ENCODE assay signal across 8 cellular contexts in genomic region chr3:77039606-77040553, GRCh38. TPM values are rescaled to one million over a fixed set of nuclear protein-coding genes. Genes with fewer than 3 reads are reported as not detected.
DNase-seq lines count a peak whose midpoint lies in the region; ATAC-seq, FAIRE-seq and TF ChIP-seq lines count a peak whose summit lies in the region.

A gene with protein sequence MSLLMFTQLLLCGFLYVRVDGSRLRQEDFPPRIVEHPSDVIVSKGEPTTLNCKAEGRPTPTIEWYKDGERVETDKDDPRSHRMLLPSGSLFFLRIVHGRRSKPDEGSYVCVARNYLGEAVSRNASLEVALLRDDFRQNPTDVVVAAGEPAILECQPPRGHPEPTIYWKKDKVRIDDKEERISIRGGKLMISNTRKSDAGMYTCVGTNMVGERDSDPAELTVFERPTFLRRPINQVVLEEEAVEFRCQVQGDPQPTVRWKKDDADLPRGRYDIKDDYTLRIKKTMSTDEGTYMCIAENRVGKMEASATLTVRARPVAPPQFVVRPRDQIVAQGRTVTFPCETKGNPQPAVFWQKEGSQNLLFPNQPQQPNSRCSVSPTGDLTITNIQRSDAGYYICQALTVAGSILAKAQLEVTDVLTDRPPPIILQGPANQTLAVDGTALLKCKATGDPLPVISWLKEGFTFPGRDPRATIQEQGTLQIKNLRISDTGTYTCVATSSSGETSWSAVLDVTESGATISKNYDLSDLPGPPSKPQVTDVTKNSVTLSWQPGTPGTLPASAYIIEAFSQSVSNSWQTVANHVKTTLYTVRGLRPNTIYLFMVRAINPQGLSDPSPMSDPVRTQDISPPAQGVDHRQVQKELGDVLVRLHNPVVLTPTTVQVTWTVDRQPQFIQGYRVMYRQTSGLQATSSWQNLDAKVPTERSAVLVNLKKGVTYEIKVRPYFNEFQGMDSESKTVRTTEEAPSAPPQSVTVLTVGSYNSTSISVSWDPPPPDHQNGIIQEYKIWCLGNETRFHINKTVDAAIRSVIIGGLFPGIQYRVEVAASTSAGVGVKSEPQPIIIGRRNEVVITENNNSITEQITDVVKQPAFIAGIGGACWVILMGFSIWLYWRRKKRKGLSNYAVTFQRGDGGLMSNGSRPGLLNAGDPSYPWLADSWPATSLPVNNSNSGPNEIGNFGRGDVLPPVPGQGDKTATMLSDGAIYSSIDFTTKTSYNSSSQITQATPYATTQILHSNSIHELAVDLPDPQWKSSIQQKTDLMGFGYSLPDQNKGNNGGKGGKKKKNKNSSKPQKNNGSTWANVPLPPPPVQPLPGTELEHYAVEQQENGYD (N-terminal part only) (plus strand): TSS chr3:77040099. CDS start chr3:77040786, 687 bp downstream.

- peak in 8 of 14 donors; percentile 10 to 78 (median 34) for DNase-seq in C1 segment of cervical spinal cord (lab: John Stamatoyannopoulos, UW)
- peak; percentile 56 for DNase-seq in NCI-H146 treated with DMSO at 0.1 percent for 48 hours (lab: John Stamatoyannopoulos, UW; ENCODE audit: unreplicated experiment)
- peak; percentile 26 for DNase-seq in bronchial epithelial cell (ENCODE audit: low read depth)
- DNase-seq in left colon, result peak in 1 of 2 donors; percentile 29
- DNase-seq in activated naive CD4-positive, alpha-beta T cell (lab: John Stamatoyannopoulos, UW), result no peak
- no peak for DNase-seq in T-helper 9 cell

- H3K9me3 ChIP-seq in thymus (ENCODE audit: control insufficient read depth), result no peaks in the 10 kb centered on the region

- H3K27me3 ChIP-seq in bronchial epithelial cell (ENCODE audit: control insufficient read depth, insufficient read depth, low read length) (peaks cover 10% of the 10 kb centered on the region), thymus (ENCODE audit: control insufficient read depth, insufficient read depth) (peaks cover 20% of the 10 kb centered on the region)

- no peak for FAIRE-seq in bronchial epithelial cell (lab: Jason Lieb, UNC)

- H3K4me3 ChIP-seq in bronchial epithelial cell (ENCODE audit: low read depth, low read length), result peak within 1 kb of the TSS; percentile 41
- H3K4me3 ChIP-seq in thymus (ENCODE audit: low read length), result peak within 1 kb of the TSS; percentile 24

- H3K4me1 ChIP-seq in thymus (ENCODE audit: control insufficient read depth, insufficient read depth, low read length), result no peaks in the 10 kb centered on the region

- ATAC-seq in left colon, result peak; percentile 66
- no peak for ATAC-seq in HG02970 (IDR thresholded peaks at IDR 0.05; ENCODE audit: low FRiP score, unreplicated experiment)

- H3K27ac ChIP-seq in thymus (ENCODE audit: low read depth), result peak within 1 kb of the TSS; percentile 52

- intact Hi-C loops in left colon (cut with DNase I, micrococcal nuclease), result loop anchor here in 1 of 2 donors (5.0 kb wide), 1 partner anchor 217 kb away; no protein-coding TSS in a partner anchor

- no peaks in the 10 kb centered on the region for H3K36me3 ChIP-seq in bronchial epithelial cell (ENCODE audit: control insufficient read depth, insufficient read depth, low read length)
- no peaks in the 10 kb centered on the region for H3K36me3 ChIP-seq in thymus (ENCODE audit: control insufficient read depth, insufficient read depth)

- WGBS in thymus, result 2% methylated on average over 65 of the region's 65 CpGs

- TF ChIP-seq CTCF in bronchial epithelial cell (IDR thresholded peaks at IDR 0.05; ENCODE audit: insufficient read depth, low read length, severe bottlenecking), result no peak

RNA-seq across cellular contexts. Expression of the gene that starts here (rescaled TPM):
- total RNA-seq in bronchial epithelial cell (0.26 and 0.79 TPM in 2 replicates), left colon (1 to 10 TPM in 1 of 2 donors, under 1 TPM in 1; 0.28 to 1.4 TPM)
- polyA plus RNA-seq in thymus, result 2.6 TPM

Comparison
In these comparisons a context has a peak if more than half of its experiments do, and no peak if none do; other contexts are left out.
1. Peak in DNase-seq and H3K4me3 ChIP-seq in bronchial epithelial cell; RNA of the gene not detected or under 1 TPM.
2. DNase-seq: peak in C1 segment of cervical spinal cord (8 of 14) and NCI-H146 treated with DMSO at 0.1 percent for 48 hours (single experiment); none in activated naive CD4-positive, alpha-beta T cell (0 of 4) and T-helper 9 cell (single experiment).